Comparison of ENCODE assay signal across 8 cellular contexts in genomic region chr4:44629280-44629866, GRCh38. TPM values are rescaled to one million over a fixed set of nuclear protein-coding genes. Genes with fewer than 3 reads are reported as not detected.
DNase-seq lines count a peak whose midpoint lies in the region; ATAC-seq, FAIRE-seq and TF ChIP-seq lines count a peak whose summit lies in the region.

No MANE protein-coding gene starts in this region.

- in situ Hi-C loops in G401 (cut with HindIII; ENCODE audit: low sequenced_read_pairs), result no loop called here

- TF ChIP-seq CTCF in GM20000 (IDR thresholded peaks at IDR 0.05; ENCODE audit: extremely low read depth, missing control alignments) (peak; percentile 35), osteocyte (IDR thresholded peaks at IDR 0.05) (peak; percentile 80)

- DNase-seq in G401 (ENCODE audit: low spot score) (peak; percentile 77), GM20000 (ENCODE audit: low spot score) (peak; percentile 42), NCI-H748 treated with DMSO at 0.1 percent for 48 hours (lab: John Stamatoyannopoulos, UW) (peak; percentile 6), frontal cortex (ENCODE audit: low spot score in 2 of 2) (peak in 1 of 2 donors; percentile 28), osteocyte (ENCODE audit: extremely low spot score, unreplicated experiment) (no peak)
- DNase-seq in activated T-cell treated with anti-CD3 and anti-CD28 coated beads, Interleukin-2, amount 50 U/mL, for 24 hours, result peak; percentile 29
- DNase-seq in effector CD4-positive, alpha-beta T cell, result no peak

- peaks cover 4% of the 10 kb centered on the region for H3K27me3 Mint-ChIP-seq in activated T-cell treated with anti-CD3 and anti-CD28 coated beads, Interleukin-2, amount 50 U/mL, for 24 hours
- H3K27me3 Mint-ChIP-seq in osteocyte (ENCODE audit: unreplicated experiment), result peaks cover 18% of the 10 kb centered on the region

- H3K9me3 Mint-ChIP-seq in activated T-cell treated with anti-CD3 and anti-CD28 coated beads, Interleukin-2, amount 50 U/mL, for 24 hours, result no peaks in the 10 kb centered on the region
- no peaks in the 10 kb centered on the region for H3K9me3 Mint-ChIP-seq in osteocyte (ENCODE audit: unreplicated experiment)

- H3K27ac Mint-ChIP-seq in activated T-cell treated with anti-CD3 and anti-CD28 coated beads, Interleukin-2, amount 50 U/mL, for 24 hours, result no peak overlapping the region
- no peak overlapping the region for H3K27ac Mint-ChIP-seq in osteocyte (ENCODE audit: unreplicated experiment)

- ATAC-seq in HG03460 (IDR thresholded peaks at IDR 0.05; ENCODE audit: unreplicated experiment), result peak; percentile 96

- H3K4me1 Mint-ChIP-seq in activated T-cell treated with anti-CD3 and anti-CD28 coated beads, Interleukin-2, amount 50 U/mL, for 24 hours (ENCODE audit: low read depth), result peaks cover 2% of the 10 kb centered on the region
- no peaks in the 10 kb centered on the region for H3K4me1 Mint-ChIP-seq in osteocyte (ENCODE audit: unreplicated experiment)

- FAIRE-seq in frontal cortex (lab: Jason Lieb, UNC), result peak; percentile 96

- no peak overlapping the region for H3K4me3 Mint-ChIP-seq in activated T-cell treated with anti-CD3 and anti-CD28 coated beads, Interleukin-2, amount 50 U/mL, for 24 hours
- no peak overlapping the region for H3K4me3 Mint-ChIP-seq in osteocyte (ENCODE audit: unreplicated experiment)

- H3K36me3 Mint-ChIP-seq in activated T-cell treated with anti-CD3 and anti-CD28 coated beads, Interleukin-2, amount 50 U/mL, for 24 hours (ENCODE audit: low read depth), result no peaks in the 10 kb centered on the region
- H3K36me3 Mint-ChIP-seq in osteocyte (ENCODE audit: unreplicated experiment), result no peaks in the 10 kb centered on the region

RNA-seq across cellular contexts. Expression of gene YIPF7, which starts 22.1 kb away (rescaled TPM):
- not detected in 2 replicates for total RNA-seq in G401 (2014; rRNA removed; shearing (Covaris generic))
- total RNA-seq in frontal cortex, result 4.5 TPM
- total RNA-seq in osteocyte, result not detected in 2 replicates

RNA-seq across cellular contexts. Expression of gene GUF1, which starts 48.8 kb away (rescaled TPM):
- total RNA-seq in G401 (2014; rRNA removed; shearing (Covaris generic)), result 10.4 and 25.2 TPM in 2 replicates
- total RNA-seq in frontal cortex (34.2 TPM), osteocyte (18.5 and 20.7 TPM in 2 replicates)

Comparison
In these comparisons a context has a peak if more than half of its experiments do, and no peak if none do; other contexts are left out.
1. DNase-seq: peak in G401 (single experiment), GM20000 (single experiment), NCI-H748 treated with DMSO at 0.1 percent for 48 hours (single experiment) and activated T-cell treated with anti-CD3 and anti-CD28 coated beads, Interleukin-2, amount 50 U/mL, for 24 hours (single experiment); none in osteocyte (single experiment) and effector CD4-positive, alpha-beta T cell (single experiment).